24 cellular contexts compared by ENCODE assay signal in the genomic region with DNA sequence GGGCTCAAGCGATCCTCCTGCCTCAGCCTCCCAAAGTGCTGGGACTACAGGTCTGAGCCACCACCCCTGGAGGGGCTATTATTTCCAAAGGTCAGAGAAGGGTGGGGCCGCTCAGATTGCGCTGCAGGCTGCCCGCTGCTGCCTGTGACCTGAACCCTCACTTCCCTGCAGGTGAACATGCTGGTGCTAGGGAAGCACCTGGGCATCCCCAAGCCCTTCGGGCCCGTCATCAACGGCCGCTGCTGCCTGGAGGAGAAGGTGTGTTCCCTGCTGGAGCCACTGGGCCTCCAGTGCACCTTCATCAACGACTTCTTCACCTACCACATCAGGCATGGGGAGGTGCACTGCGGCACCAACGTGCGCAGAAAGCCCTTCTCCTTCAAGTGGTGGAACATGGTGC. TPM values are rescaled to one million over a fixed set of nuclear protein-coding genes. Genes with fewer than 3 reads are reported as not detected.
"Had no signal": no experiment of that assay in that cellular context is flagged by ENCODE, and none has a peak within 500 bp of the region (broad histone marks: within the 10 kb centered on the region; RNA-seq: fewer than 3 reads in every experiment).

No MANE protein-coding gene starts in this region.

- DNase-seq: Kasumi-1, MM.1S, NCI-H1092 treated with DMSO at 0.1 percent for 48 hours, NCI-H1436, NCI-H187, NCI-H2029, NCI-H2081 treated with DMSO at 0.1 percent for 48 hours, NCI-H2171, NCI-H226, NCI-H446, NCI-H510A, NCI-H524 treated with DMSO at 0.1 percent for 48 hours, NCI-H69, NCI-H774, RPMI8226, SHP77, SK-N-SH had no signal

- H3K4me2 ChIP-seq: KMS-11, SK-N-SH had no signal

- H3K27ac ChIP-seq: KMS-11 had no signal

- H3K9me3 ChIP-seq: SK-N-SH had no signal

- H3K4me3 Mint-ChIP-seq: IgD-negative memory B cell had no signal

- ATAC-seq: HepG2, K562 had no signal

- H3K9ac ChIP-seq: KMS-11, SK-N-SH had no signal

- H3K4me3 ChIP-seq: K562 had no signal

- H3K27ac Mint-ChIP-seq: IgD-negative memory B cell had no signal

- H3K36me3 Mint-ChIP-seq: IgD-negative memory B cell had no signal

RNA-seq across cellular contexts. Expression of gene PADI6, which starts 8.6 kb away (rescaled TPM):
- total RNA-seq: HepG2, HT1080, K562, M059J, SK-MEL-5 had no signal
- polyA plus RNA-seq: HepG2, IgD-negative memory B cell, K562, SK-N-SH had no signal

RNA-seq across cellular contexts. Expression of gene PADI4, which starts 55.4 kb away (rescaled TPM):
- total RNA-seq: SK-MEL-5 had no signal
- polyA plus RNA-seq: SK-N-SH had no signal
